Comparison of ENCODE assay signal across 24 cellular contexts in genomic region chr9:37107701-37108100, GRCh38. TPM values are rescaled to one million over a fixed set of nuclear protein-coding genes. Genes with fewer than 3 reads are reported as not detected.
DNase-seq lines count a peak whose midpoint lies in the region; ATAC-seq, FAIRE-seq and TF ChIP-seq lines count a peak whose summit lies in the region.
"Had no signal": no experiment of that assay in that cellular context is flagged by ENCODE, and none has a peak within 500 bp of the region (broad histone marks: within the 10 kb centered on the region; RNA-seq: fewer than 3 reads in every experiment).

No MANE protein-coding gene starts in this region.

- H3K4me1 Mint-ChIP-seq in activated CD4-positive, alpha-beta T cell treated with anti-CD3 and anti-CD28 coated beads, Interleukin-2, amount 10 ng/mL, durations not matched to agents 7 days and 5 days: peaks cover 26% of the 10 kb centered on the region
- peaks cover 26% of the 10 kb centered on the region for H3K4me1 Mint-ChIP-seq in activated CD4-positive, alpha-beta T cell treated with anti-CD3 and anti-CD28 coated beads for 36 hours
- peaks cover 17% of the 10 kb centered on the region for H3K4me1 Mint-ChIP-seq in T-helper 2 cell treated with Interferon-gamma antibody and Interleukin-4, amounts not matched to agents 5 μg/mL and 100 μg/mL, for 36 hours (ENCODE audit: low read depth)
- H3K4me1 Mint-ChIP-seq in naive thymus-derived CD4-positive, alpha-beta T cell: peaks cover 11 to 30% (median 24%) of the 10 kb centered on the region in 7 donors

- no peak overlapping the region for H2AFZ ChIP-seq in hepatocyte

- peak; percentile 69 for FAIRE-seq in GM12891 (lab: Jason Lieb, UNC)
- FAIRE-seq: RCC 7860 had no signal

- H3K9me2 ChIP-seq in hepatocyte (replicated peaks; ENCODE audit: insufficient read depth): no peaks in the 10 kb centered on the region

- intact Hi-C loops in activated CD4-positive, alpha-beta T cell treated with anti-CD3 and anti-CD28 coated beads for 36 hours (cut with DNase I, micrococcal nuclease): no loop called here
- intact Hi-C loops in naive thymus-derived CD4-positive, alpha-beta T cell (cut with micrococcal nuclease): no loop called here

- H3K4me2 ChIP-seq in hepatocyte: no peak overlapping the region

- H3K27me3 ChIP-seq in naive thymus-derived CD4-positive, alpha-beta T cell (ENCODE audit: control insufficient read depth in 2 of 2, insufficient read depth in 2 of 2, low read length in 2 of 2): no peaks in the 10 kb centered on the region
- no peaks in the 10 kb centered on the region for H3K27me3 ChIP-seq in hepatocyte
- H3K27me3 ChIP-seq: adrenal gland, body of pancreas, testis had no signal

- no peak overlapping the region for H3K4me3 Mint-ChIP-seq in activated CD4-positive, alpha-beta T cell treated with anti-CD3 and anti-CD28 coated beads, Interleukin-2, amount 10 ng/mL, durations not matched to agents 7 days and 5 days
- H3K4me3 Mint-ChIP-seq in activated CD4-positive, alpha-beta T cell treated with anti-CD3 and anti-CD28 coated beads for 36 hours: no peak overlapping the region
- peak overlapping the region; percentile 53 for H3K4me3 Mint-ChIP-seq in T-helper 2 cell treated with Interferon-gamma antibody and Interleukin-4, amounts not matched to agents 5 μg/mL and 100 μg/mL, for 36 hours
- H3K4me3 Mint-ChIP-seq in naive thymus-derived CD4-positive, alpha-beta T cell: peak overlapping the region; percentile 39 to 85 (median 74)

- peaks cover 3% of the 10 kb centered on the region for H3K9me3 Mint-ChIP-seq in activated CD4-positive, alpha-beta T cell treated with anti-CD3 and anti-CD28 coated beads, Interleukin-2, amount 10 ng/mL, durations not matched to agents 7 days and 5 days
- peaks cover 2% of the 10 kb centered on the region for H3K9me3 Mint-ChIP-seq in activated CD4-positive, alpha-beta T cell treated with anti-CD3 and anti-CD28 coated beads for 36 hours (ENCODE audit: low read depth)
- peaks cover 8% of the 10 kb centered on the region for H3K9me3 Mint-ChIP-seq in T-helper 2 cell treated with Interferon-gamma antibody and Interleukin-4, amounts not matched to agents 5 μg/mL and 100 μg/mL, for 36 hours
- H3K9me3 Mint-ChIP-seq in naive thymus-derived CD4-positive, alpha-beta T cell: peaks cover 0 to 13% (median 5%) of the 10 kb centered on the region in 11 donors

- H3K27ac Mint-ChIP-seq in activated CD4-positive, alpha-beta T cell treated with anti-CD3 and anti-CD28 coated beads, Interleukin-2, amount 10 ng/mL, durations not matched to agents 7 days and 5 days: peak overlapping the region; percentile 68
- H3K27ac Mint-ChIP-seq in activated CD4-positive, alpha-beta T cell treated with anti-CD3 and anti-CD28 coated beads for 36 hours: no peak overlapping the region
- H3K27ac Mint-ChIP-seq in T-helper 2 cell treated with Interferon-gamma antibody and Interleukin-4, amounts not matched to agents 5 μg/mL and 100 μg/mL, for 36 hours: peak overlapping the region; percentile 47
- peak overlapping the region; percentile 25 to 89 (median 63) for H3K27ac Mint-ChIP-seq in naive thymus-derived CD4-positive, alpha-beta T cell

- no peak for ATAC-seq in activated CD4-positive, alpha-beta T cell treated with anti-CD3 and anti-CD28 coated beads for 36 hours
- ATAC-seq in naive thymus-derived CD4-positive, alpha-beta T cell: peak; percentile 34
- ATAC-seq in omental fat pad (ENCODE audit: low FRiP score): no peak
- ATAC-seq: body of pancreas, left lobe of liver, psoas muscle had no signal

- H3K4me3 ChIP-seq in naive thymus-derived CD4-positive, alpha-beta T cell (ENCODE audit: low read length): peak overlapping the region; percentile 36
- H3K4me3 ChIP-seq in hepatocyte: no peak overlapping the region
- H3K4me3 ChIP-seq: adrenal gland, body of pancreas, psoas muscle, testis had no signal

- POLR2A ChIA-PET in activated CD4-positive, alpha-beta T cell treated with anti-CD3 and anti-CD28 coated beads, Interleukin-2, amount 10 ng/mL, durations not matched to agents 7 days and 5 days (lab: Charles Lee): no interaction called here
- POLR2A ChIA-PET in activated CD4-positive, alpha-beta T cell treated with anti-CD3 and anti-CD28 coated beads for 36 hours (lab: Charles Lee): no interaction called here
- POLR2A ChIA-PET in naive thymus-derived CD4-positive, alpha-beta T cell (lab: Charles Lee): interaction anchor here (1.2 kb wide), 1 partner anchor 12 kb away, joined by 5 read pairs; the partner anchor contains the start of gene ZCCHC7

- H3K36me3 ChIP-seq in naive thymus-derived CD4-positive, alpha-beta T cell (ENCODE audit: control insufficient read depth in 2 of 3, insufficient read depth in 3 of 3, low read length in 3 of 3): no peaks in the 10 kb centered on the region
- H3K36me3 ChIP-seq in hepatocyte (replicated peaks; ENCODE audit: insufficient read depth, low read depth): no peaks in the 10 kb centered on the region
- H3K36me3 ChIP-seq: adrenal gland, neutrophil had no signal

- H3K36me3 Mint-ChIP-seq in activated CD4-positive, alpha-beta T cell treated with anti-CD3 and anti-CD28 coated beads, Interleukin-2, amount 10 ng/mL, durations not matched to agents 7 days and 5 days (ENCODE audit: low read depth): peaks cover 9% of the 10 kb centered on the region
- H3K36me3 Mint-ChIP-seq in activated CD4-positive, alpha-beta T cell treated with anti-CD3 and anti-CD28 coated beads for 36 hours (ENCODE audit: low read depth): peaks cover 3% of the 10 kb centered on the region
- peaks cover 1% of the 10 kb centered on the region for H3K36me3 Mint-ChIP-seq in T-helper 2 cell treated with Interferon-gamma antibody and Interleukin-4, amounts not matched to agents 5 μg/mL and 100 μg/mL, for 36 hours (ENCODE audit: low read depth)
- peaks cover 0 to 13% (median 3%) of the 10 kb centered on the region in 5 donors for H3K36me3 Mint-ChIP-seq in naive thymus-derived CD4-positive, alpha-beta T cell

- 83% methylated on average over 3 of the region's 3 CpGs for WGBS in hepatocyte (ENCODE audit: low lambda C conversion rate, missing lambda C conversion rate)

- no peaks in the 10 kb centered on the region for H3K9me3 ChIP-seq in naive thymus-derived CD4-positive, alpha-beta T cell (ENCODE audit: control insufficient read depth in 2 of 3, low read length in 3 of 3)
- no peaks in the 10 kb centered on the region for H3K9me3 ChIP-seq in hepatocyte (ENCODE audit: low read depth)
- H3K9me3 ChIP-seq: adrenal gland, body of pancreas, neutrophil, testis had no signal

- CTCF ChIA-PET in activated CD4-positive, alpha-beta T cell treated with anti-CD3 and anti-CD28 coated beads, Interleukin-2, amount 10 ng/mL, durations not matched to agents 7 days and 5 days (lab: Charles Lee): interaction anchor here (0.7 kb wide), 1 partner anchor 74 kb away, joined by 3 read pairs; no protein-coding TSS in a partner anchor
- CTCF ChIA-PET in activated CD4-positive, alpha-beta T cell treated with anti-CD3 and anti-CD28 coated beads for 36 hours (lab: Charles Lee): interaction anchor here (0.6 kb wide), 1 partner anchor 11 kb away, joined by 3 read pairs; no protein-coding TSS in a partner anchor
- CTCF ChIA-PET in naive thymus-derived CD4-positive, alpha-beta T cell (lab: Charles Lee): no interaction called here

- TF ChIP-seq CTCF in omental fat pad (IDR thresholded peaks at IDR 0.05) (no peak), hepatocyte (IDR thresholded peaks at IDR 0.05; ENCODE audit: poor library complexity) (no peak)

- TF ChIP-seq POLR2A in GM12891 (IDR thresholded peaks at IDR 0.05; ENCODE audit: low read depth, low read length): no peak

- H3K79me2 ChIP-seq in hepatocyte: no peaks in the 10 kb centered on the region

- H3K27ac ChIP-seq in naive thymus-derived CD4-positive, alpha-beta T cell (ENCODE audit: low read depth, low read length): no peak overlapping the region
- H3K27ac ChIP-seq in hepatocyte: no peak overlapping the region
- H3K27ac ChIP-seq: adrenal gland, body of pancreas, neutrophil, psoas muscle, testis had no signal

- DNase-seq in activated CD4-positive, alpha-beta T cell treated with anti-CD3 and anti-CD28 coated beads, Interleukin-2, amount 10 ng/mL, durations not matched to agents 7 days and 5 days: peak; percentile 13
- DNase-seq in activated CD4-positive, alpha-beta T cell treated with anti-CD3 and anti-CD28 coated beads for 36 hours: no peak
- DNase-seq in GM12891 (ENCODE audit: insufficient read length, low spot score) (no peak), omental fat pad (ENCODE audit: low spot score) (no peak), hepatocyte (ENCODE audit: low spot score) (no peak)
- DNase-seq in T-helper 2 cell treated with Interferon-gamma antibody and Interleukin-4, amounts not matched to agents 5 μg/mL and 100 μg/mL, for 36 hours (ENCODE audit: low spot score): no peak
- peak in 3 of 9 donors; percentile 10 to 11 (median 11) for DNase-seq in naive thymus-derived CD4-positive, alpha-beta T cell
- no peak for DNase-seq in activated T-cell treated with anti-CD3 and anti-CD28 coated beads, Interleukin-2, amount 50 U/mL, for 1 hour
- DNase-seq: adrenal gland; body of pancreas; mesendoderm; NCI-H1105 treated with DMSO at 0.1 percent for 48 hours; NCI-H2081; NCI-H226; NCI-H69; psoas muscle; SIG-M5; stimulated activated CD4-positive, alpha-beta T cell treated with anti-CD3 and anti-CD28 coated beads, Interleukin-4, amount 100 ng/mL, for 4 hours; stimulated activated naive CD4-positive, alpha-beta T cell treated with Interleukin-2 at 50 U/mL for 16 hours; SW 1271; testis had no signal

- peaks cover 10 to 19% of the 10 kb centered on the region in 2 donors for H3K4me1 ChIP-seq in naive thymus-derived CD4-positive, alpha-beta T cell (ENCODE audit: control insufficient read depth in 2 of 2, insufficient read depth in 2 of 2, low read length in 2 of 2)
- no peaks in the 10 kb centered on the region for H3K4me1 ChIP-seq in hepatocyte (ENCODE audit: insufficient read depth)
- H3K4me1 ChIP-seq: adrenal gland, body of pancreas, psoas muscle, testis had no signal

- peaks cover 9% of the 10 kb centered on the region for H3K27me3 Mint-ChIP-seq in activated CD4-positive, alpha-beta T cell treated with anti-CD3 and anti-CD28 coated beads, Interleukin-2, amount 10 ng/mL, durations not matched to agents 7 days and 5 days
- peaks cover 2% of the 10 kb centered on the region for H3K27me3 Mint-ChIP-seq in activated CD4-positive, alpha-beta T cell treated with anti-CD3 and anti-CD28 coated beads for 36 hours
- H3K27me3 Mint-ChIP-seq in T-helper 2 cell treated with Interferon-gamma antibody and Interleukin-4, amounts not matched to agents 5 μg/mL and 100 μg/mL, for 36 hours (ENCODE audit: low read depth): peaks cover 17% of the 10 kb centered on the region
- H3K27me3 Mint-ChIP-seq in naive thymus-derived CD4-positive, alpha-beta T cell: peaks cover 0 to 15% (median 9%) of the 10 kb centered on the region in 5 donors

- H4K20me1 ChIP-seq in hepatocyte (ENCODE audit: insufficient read depth, poor library complexity, severe bottlenecking): no peaks in the 10 kb centered on the region

RNA-seq across cellular contexts. Expression of gene ZCCHC7, which starts 12.7 kb away (rescaled TPM):
- 10 to 100 TPM; 22.2 to 24.8 TPM for total RNA-seq in activated CD4-positive, alpha-beta T cell treated with anti-CD3 and anti-CD28 coated beads, Interleukin-2, amount 10 ng/mL, durations not matched to agents 7 days and 5 days
- total RNA-seq in activated CD4-positive, alpha-beta T cell treated with anti-CD3 and anti-CD28 coated beads for 36 hours: 10 to 100 TPM; 29.9 to 50.2 TPM
- polyA plus RNA-seq in GM12891 (2012; ENCODE audit: low read depth, missing spikeins): 43.5 TPM
- total RNA-seq in naive thymus-derived CD4-positive, alpha-beta T cell: 10 to 100 TPM; 26.1 to 47.1 (median 40.9) TPM
- polyA plus RNA-seq in naive thymus-derived CD4-positive, alpha-beta T cell: 10 to 100 TPM; 27.9 to 40.3 TPM
- total RNA-seq in omental fat pad: 10 to 100 TPM; 11.7 to 24.6 (median 13.6) TPM
- total RNA-seq in hepatocyte: 14.6 and 18.1 TPM in 2 replicates
- polyA plus RNA-seq in hepatocyte: 12.2 and 12.3 TPM in 2 replicates

Comparison
In these comparisons a context has a peak if more than half of its experiments do, and no peak if none do; other contexts are left out.
1. H3K4me3 Mint-ChIP-seq: peak in T-helper 2 cell treated with Interferon-gamma antibody and Interleukin-4, amounts not matched to agents 5 μg/mL and 100 μg/mL, for 36 hours (single experiment) and naive thymus-derived CD4-positive, alpha-beta T cell (10 of 10); none in activated CD4-positive, alpha-beta T cell treated with anti-CD3 and anti-CD28 coated beads, Interleukin-2, amount 10 ng/mL, durations not matched to agents 7 days and 5 days (single experiment) and activated CD4-positive, alpha-beta T cell treated with anti-CD3 and anti-CD28 coated beads for 36 hours (single experiment).